In genomic region chr6:125714431-125715090, GRCh38 we compare ENCODE assay signal across 10 cellular contexts. TPM values are rescaled to one million over a fixed set of nuclear protein-coding genes. Genes with fewer than 3 reads are reported as not detected.
DNase-seq lines count a peak whose midpoint lies in the region; ATAC-seq lines count a peak whose summit lies in the region.
"Had no signal": no experiment of that assay in that cellular context is flagged by ENCODE, and none has a peak within 500 bp of the region (broad histone marks: within the 10 kb centered on the region; RNA-seq: fewer than 3 reads in every experiment).

No MANE protein-coding gene starts in this region.

- peak; percentile 35 for DNase-seq in COR-L47 (lab: John Stamatoyannopoulos, UW)
- DNase-seq in GM19238 (ENCODE audit: insufficient read length, low spot score), result peak; percentile 6
- DNase-seq in NCI-H146 treated with DMSO at 0.1 percent for 48 hours (lab: John Stamatoyannopoulos, UW; ENCODE audit: unreplicated experiment), result peak; percentile 78
- DNase-seq in anterior cingulate cortex (lab: John Stamatoyannopoulos, UW), result no peak
- DNase-seq in left ventricle myocardium superior, result no peak
- no peak for DNase-seq in germinal center (ENCODE audit: low spot score)
- no peak for DNase-seq in GM19240 (ENCODE audit: insufficient read length, low spot score)
- DNase-seq: PC-3, retina had no signal

- intact Hi-C loops in left ventricle myocardium superior (cut with micrococcal nuclease), result no loop called here

- peak; percentile 51 for ATAC-seq in HG02885 (IDR thresholded peaks at IDR 0.05; ENCODE audit: poor library complexity, unreplicated experiment)
- ATAC-seq in left ventricle myocardium superior, result no peak
- ATAC-seq: PC-3 had no signal

RNA-seq across cellular contexts. Expression of gene HEY2, which starts 34.9 kb away (rescaled TPM):
- 66.8 TPM for total RNA-seq in left ventricle myocardium superior
- total RNA-seq: PC-3 had no signal

Comparison
In these comparisons a context has a peak if more than half of its experiments do, and no peak if none do; other contexts are left out.
1. DNase-seq: peak in COR-L47 (single experiment), GM19238 (single experiment) and NCI-H146 treated with DMSO at 0.1 percent for 48 hours (single experiment); none in anterior cingulate cortex (0 of 58), left ventricle myocardium superior (single experiment), germinal center (single experiment) and GM19240 (single experiment).